Comparison of ENCODE assay signal across 20 cellular contexts in genomic region chr15:77853910-77854309, GRCh38.
A peak's percentile ranks its signal among the peaks of the same experiment; 100 is the strongest.
DNase-seq lines count a peak whose midpoint lies in the region; ATAC-seq and TF ChIP-seq lines count a peak whose summit lies in the region.
"Had no signal": no experiment of that assay in that cellular context is flagged by ENCODE, and none has a peak within 500 bp of the region (broad histone marks: within the 10 kb centered on the region; RNA-seq: fewer than 3 reads in every experiment).

No MANE protein-coding gene starts in this region.

- H3K36me3 ChIP-seq in left lung, result no peaks in the 10 kb centered on the region
- H3K36me3 ChIP-seq in sigmoid colon, result no peaks in the 10 kb centered on the region
- no peaks in the 10 kb centered on the region for H3K36me3 ChIP-seq in esophagus muscularis mucosa
- H3K36me3 ChIP-seq: BLaER1, HAP-1 had no signal

- H3K9me3 ChIP-seq in left lung, result peaks cover 0 to 10% of the 10 kb centered on the region in 2 donors
- peaks cover 0 to 8% (median 3%) of the 10 kb centered on the region in 4 donors for H3K9me3 ChIP-seq in sigmoid colon
- peaks cover 0 to 20% (median 8%) of the 10 kb centered on the region in 4 donors for H3K9me3 ChIP-seq in esophagus muscularis mucosa
- H3K9me3 ChIP-seq: Caco-2 had no signal

- H3K4me1 Mint-ChIP-seq in activated naive CD4-positive, alpha-beta T cell treated with anti-CD3 and anti-CD28 coated beads, Interleukin-2, amount 10 ng/mL, durations not matched to agents 7 days and 5 days, result no peaks in the 10 kb centered on the region
- H3K4me1 Mint-ChIP-seq: B cell; CD4-positive, CD25-positive, alpha-beta regulatory T cell had no signal

- TF ChIP-seq CTCF in left lung (IDR thresholded peaks at IDR 0.05) (no peak), sigmoid colon (IDR thresholded peaks at IDR 0.05) (no peak), esophagus muscularis mucosa (IDR thresholded peaks at IDR 0.05) (no peak)

- peak; percentile 3 for DNase-seq in activated CD4-positive, CD25-positive, alpha-beta regulatory T cell treated with anti-CD3 and anti-CD28 coated beads, Interleukin-2, amount 50 U/mL, for 72 hours
- peak; percentile 2 for DNase-seq in activated naive CD4-positive, alpha-beta T cell treated with anti-CD3 and anti-CD28 coated beads, Interleukin-2, amount 10 ng/mL, durations not matched to agents 7 days and 5 days
- no peak for DNase-seq in activated naive CD4-positive, alpha-beta T cell treated with Interleukin-2 at 50 U/mL for 16 hours
- DNase-seq in left lung (peak; percentile 10 to 17), sigmoid colon (peak; percentile 28), esophagus muscularis mucosa (ENCODE audit: extremely low spot score) (no peak), NCI-H524 treated with DMSO at 0.1 percent for 48 hours (lab: John Stamatoyannopoulos, UW) (no peak)
- DNase-seq: Caco-2; CD4-positive, CD25-positive, alpha-beta regulatory T cell; CD8-positive, alpha-beta T cell; DMS153; DND-41; GOT3; HFFc6 had no signal

- H3K4me3 ChIP-seq in left lung (no peak overlapping the region), sigmoid colon (no peak overlapping the region), esophagus muscularis mucosa (no peak overlapping the region)
- H3K4me3 ChIP-seq: BLaER1, HAP-1 had no signal

- no peaks in the 10 kb centered on the region for H3K4me1 ChIP-seq in left lung
- H3K4me1 ChIP-seq in sigmoid colon, result no peaks in the 10 kb centered on the region
- H3K4me1 ChIP-seq in esophagus muscularis mucosa, result no peaks in the 10 kb centered on the region
- H3K4me1 ChIP-seq: HAP-1 had no signal

- CTCF ChIA-PET in activated naive CD4-positive, alpha-beta T cell treated with anti-CD3 and anti-CD28 coated beads, Interleukin-2, amount 10 ng/mL, durations not matched to agents 7 days and 5 days (lab: Charles Lee), result no interaction called here

- no peak for TF ChIP-seq EP300 in sigmoid colon (IDR thresholded peaks at IDR 0.05)
- TF ChIP-seq EP300 in esophagus muscularis mucosa (IDR thresholded peaks at IDR 0.05), result no peak

- peaks cover 4% of the 10 kb centered on the region for H3K9me3 Mint-ChIP-seq in activated naive CD4-positive, alpha-beta T cell treated with anti-CD3 and anti-CD28 coated beads, Interleukin-2, amount 10 ng/mL, durations not matched to agents 7 days and 5 days

- H3K27ac Mint-ChIP-seq in activated naive CD4-positive, alpha-beta T cell treated with anti-CD3 and anti-CD28 coated beads, Interleukin-2, amount 10 ng/mL, durations not matched to agents 7 days and 5 days, result no peak overlapping the region
- H3K27ac Mint-ChIP-seq: B cell; CD4-positive, CD25-positive, alpha-beta regulatory T cell; CD8-positive, alpha-beta T cell; HFFc6 had no signal

- H3K36me3 Mint-ChIP-seq in activated naive CD4-positive, alpha-beta T cell treated with anti-CD3 and anti-CD28 coated beads, Interleukin-2, amount 10 ng/mL, durations not matched to agents 7 days and 5 days, result no peaks in the 10 kb centered on the region
- H3K36me3 Mint-ChIP-seq: CD4-positive, CD25-positive, alpha-beta regulatory T cell; CD8-positive, alpha-beta T cell had no signal

- ATAC-seq in activated CD4-positive, CD25-positive, alpha-beta regulatory T cell treated with anti-CD3 and anti-CD28 coated beads, Interleukin-2, amount 50 U/mL, for 24 hours, result no peak
- ATAC-seq in left lung, result no peak
- ATAC-seq: CD8-positive, alpha-beta T cell had no signal

- H3K27me3 ChIP-seq in left lung, result peaks cover 0 to 34% of the 10 kb centered on the region in 2 donors
- H3K27me3 ChIP-seq in sigmoid colon, result peaks cover 0 to 14% (median 0%) of the 10 kb centered on the region in 3 donors
- peaks cover 0 to 47% (median 0%) of the 10 kb centered on the region in 4 donors for H3K27me3 ChIP-seq in esophagus muscularis mucosa
- H3K27me3 ChIP-seq: BLaER1 had no signal

- no peak for TF ChIP-seq POLR2A in sigmoid colon (IDR thresholded peaks at IDR 0.05)
- TF ChIP-seq POLR2A in esophagus muscularis mucosa (IDR thresholded peaks at IDR 0.05; ENCODE audit: low read depth), result no peak

- WGBS in sigmoid colon, 2 donors, result 84 to 89% methylated on average over 6 of the region's 6 CpGs
- WGBS in esophagus muscularis mucosa, result 93% methylated on average over 6 of the region's 6 CpGs

- no peak overlapping the region for H3K4me3 Mint-ChIP-seq in activated naive CD4-positive, alpha-beta T cell treated with anti-CD3 and anti-CD28 coated beads, Interleukin-2, amount 10 ng/mL, durations not matched to agents 7 days and 5 days
- H3K4me3 Mint-ChIP-seq: B cell; CD4-positive, CD25-positive, alpha-beta regulatory T cell; CD8-positive, alpha-beta T cell; HFFc6 had no signal

- intact Hi-C loops in left lung (cut with DNase I) (no loop called here), sigmoid colon (cut with DNase I) (no loop called here), esophagus muscularis mucosa (cut with DNase I) (no loop called here)

- peaks cover 54% of the 10 kb centered on the region for H3K27me3 Mint-ChIP-seq in activated naive CD4-positive, alpha-beta T cell treated with anti-CD3 and anti-CD28 coated beads, Interleukin-2, amount 10 ng/mL, durations not matched to agents 7 days and 5 days

- H3K27ac ChIP-seq in left lung, result no peak overlapping the region
- H3K27ac ChIP-seq in sigmoid colon, result no peak overlapping the region
- no peak overlapping the region for H3K27ac ChIP-seq in esophagus muscularis mucosa (replicated peaks in 1 of 4)
- H3K27ac ChIP-seq: 22Rv1, BLaER1, C4-2B had no signal

Comparison
In these comparisons a context has a peak if more than half of its experiments do, and no peak if none do; other contexts are left out.
1. DNase-seq: peak in activated CD4-positive, CD25-positive, alpha-beta regulatory T cell treated with anti-CD3 and anti-CD28 coated beads, Interleukin-2, amount 50 U/mL, for 72 hours (single experiment), activated naive CD4-positive, alpha-beta T cell treated with anti-CD3 and anti-CD28 coated beads, Interleukin-2, amount 10 ng/mL, durations not matched to agents 7 days and 5 days (single experiment), left lung (2 of 2) and sigmoid colon (single experiment); none in activated naive CD4-positive, alpha-beta T cell treated with Interleukin-2 at 50 U/mL for 16 hours (single experiment), esophagus muscularis mucosa (single experiment) and NCI-H524 treated with DMSO at 0.1 percent for 48 hours (single experiment).